27 cellular contexts compared by ENCODE assay signal in genomic region chr7:129205987-129206785, GRCh38. TPM values are rescaled to one million over a fixed set of nuclear protein-coding genes. Genes with fewer than 3 reads are reported as not detected.
A peak's percentile ranks its signal among the peaks of the same experiment; 100 is the strongest.
DNase-seq lines count a peak whose midpoint lies in the region; ATAC-seq, FAIRE-seq and TF ChIP-seq lines count a peak whose summit lies in the region.
"Had no signal": no experiment of that assay in that cellular context is flagged by ENCODE, and none has a peak within 500 bp of the region (broad histone marks: within the 10 kb centered on the region; RNA-seq: fewer than 3 reads in every experiment).

No MANE protein-coding gene starts in this region.

- TF ChIP-seq CTCF in right lobe of liver (IDR thresholded peaks at IDR 0.05): no peak
- TF ChIP-seq CTCF in HepG2 (CRISPR knock-in tag; IDR thresholded peaks at IDR 0.05): no peak

- CTCF ChIA-PET in HepG2 (lab: Yijun Ruan, JAX; ENCODE audit: low intra/inter-chr PET ratio, low total read pairs): no interaction called here

- in situ Hi-C loops in HepG2 (cut with HindIII; ENCODE audit: extremely low pct_ligation_motif_present, low pct_unique_long_range_greater_than_20kb): no loop called here

- H3K27me3 ChIP-seq in right lobe of liver: no peaks in the 10 kb centered on the region
- no peaks in the 10 kb centered on the region for H3K27me3 ChIP-seq in HepG2 (ENCODE audit: control insufficient read depth in 1 of 2, insufficient read depth in 2 of 2, low read length in 2 of 2)

- peaks cover 4% of the 10 kb centered on the region for H3K27me3 Mint-ChIP-seq in activated T-helper 17 cell treated with anti-CD3 and anti-CD28 coated beads, Interleukin-2, amount 50 U/mL, for 72 hours
- no peaks in the 10 kb centered on the region for H3K27me3 Mint-ChIP-seq in stimulated activated memory B cell treated with anti-CD40 and anti-IgM and Interleukin-4, amounts not matched to agents 10 μg/mL and 1 μg/mL and 100 μg/mL, for 72 hours
- peaks cover 4% of the 10 kb centered on the region for H3K27me3 Mint-ChIP-seq in activated T-cell treated with anti-CD3 and anti-CD28 coated beads, Interleukin-2, amount 50 U/mL, for 4 hours (ENCODE audit: low read depth)

- H3K9me3 ChIP-seq in right lobe of liver (no peaks in the 10 kb centered on the region), HepG2 (ENCODE audit: low read length) (no peaks in the 10 kb centered on the region)

- peaks cover 4% of the 10 kb centered on the region for H3K79me2 ChIP-seq in HepG2 (ENCODE audit: insufficient read depth, low read length)

- TF ChIP-seq POLR2A in right lobe of liver (IDR thresholded peaks at IDR 0.05) (no peak), HepG2 (IDR thresholded peaks at IDR 0.05; ENCODE audit: insufficient read depth in 1 of 2, low read depth in 2 of 2, low read length in 2 of 2) (no peak)

- H3K4me1 Mint-ChIP-seq in activated T-helper 17 cell treated with anti-CD3 and anti-CD28 coated beads, Interleukin-2, amount 50 U/mL, for 72 hours: no peaks in the 10 kb centered on the region
- H3K4me1 Mint-ChIP-seq in stimulated activated memory B cell treated with anti-CD40 and anti-IgM and Interleukin-4, amounts not matched to agents 10 μg/mL and 1 μg/mL and 100 μg/mL, for 72 hours: peaks cover 19% of the 10 kb centered on the region
- H3K4me1 Mint-ChIP-seq in activated T-cell treated with anti-CD3 and anti-CD28 coated beads, Interleukin-2, amount 50 U/mL, for 4 hours (ENCODE audit: low read depth): no peaks in the 10 kb centered on the region
- H3K4me1 Mint-ChIP-seq: CD4-positive, CD25-positive, alpha-beta regulatory T cell had no signal

- no peak overlapping the region for H2AFZ ChIP-seq in HepG2 (ENCODE audit: low read length)

- H4K20me1 ChIP-seq in HepG2 (ENCODE audit: insufficient read depth, low read length): no peaks in the 10 kb centered on the region; the same call in 1 of the 2 replicates

- no peak overlapping the region for H3K27ac Mint-ChIP-seq in activated T-helper 17 cell treated with anti-CD3 and anti-CD28 coated beads, Interleukin-2, amount 50 U/mL, for 72 hours
- peak overlapping the region; percentile 83 for H3K27ac Mint-ChIP-seq in stimulated activated memory B cell treated with anti-CD40 and anti-IgM and Interleukin-4, amounts not matched to agents 10 μg/mL and 1 μg/mL and 100 μg/mL, for 72 hours
- H3K27ac Mint-ChIP-seq: CD4-positive, CD25-positive, alpha-beta regulatory T cell had no signal

- no peak overlapping the region for H3K27ac ChIP-seq in right lobe of liver
- H3K27ac ChIP-seq in HepG2 (ENCODE audit: extremely low read length, insufficient read depth, low read length): no peak overlapping the region
- H3K27ac ChIP-seq: 22Rv1, RWPE1 had no signal

- peak in 3 of 4 donors; percentile 7 to 22 (median 15) for ATAC-seq in right lobe of liver
- no peak for ATAC-seq in HepG2
- ATAC-seq in activated T-helper 17 cell treated with anti-CD3 and anti-CD28 coated beads, Interleukin-2, amount 50 U/mL, for 72 hours (replicated peaks): peak; percentile 44
- peak; percentile 20 for ATAC-seq in left lobe of liver
- peak; percentile 54 for ATAC-seq in stimulated activated memory B cell treated with anti-CD40 and anti-IgM and Interleukin-4, amounts not matched to agents 10 μg/mL and 1 μg/mL and 100 μg/mL, for 72 hours
- ATAC-seq in HG03108 (IDR thresholded peaks at IDR 0.05; ENCODE audit: unreplicated experiment): no peak
- ATAC-seq in activated T-cell treated with anti-CD3 and anti-CD28 coated beads, Interleukin-2, amount 50 U/mL, for 4 hours: no peak

- H3K36me3 ChIP-seq in right lobe of liver (no peaks in the 10 kb centered on the region), HepG2 (replicated peaks in 1 of 2; ENCODE audit: control insufficient read depth in 1 of 2, insufficient read depth in 2 of 2, low read length in 2 of 2) (peaks cover 25 to 42% of the 10 kb centered on the region in 2 experiments; a peak in 4 of 5 replicates)

- H3K4me2 ChIP-seq in HepG2 (ENCODE audit: low read depth, low read length): no peak overlapping the region

- DNase-seq in right lobe of liver: no peak
- DNase-seq in HepG2 (ENCODE audit: low spot score): no peak
- no peak for DNase-seq in left lobe of liver (ENCODE audit: low spot score)
- DNase-seq in amygdala (lab: John Stamatoyannopoulos, UW): no peak
- DNase-seq in activated T-cell treated with anti-CD3 and anti-CD28 coated beads, Interleukin-2, amount 50 U/mL, for 4 hours: no peak
- DNase-seq: ACHN; CD4-positive, CD25-positive, alpha-beta regulatory T cell; KG1; MM.1S; NCI-H1048; NCI-H1417; NCI-H1694 treated with DMSO at 0.1 percent for 48 hours; NCI-H2081; NCI-H2171; NCI-H226; NCI-H510A; NCI-H69; SHP77 had no signal

- no peak for TF ChIP-seq RAD21 in HepG2 (CRISPR knock-in tag; IDR thresholded peaks at IDR 0.05)

- H3K4me3 ChIP-seq in right lobe of liver (no peak overlapping the region), HepG2 (replicated peaks in 1 of 3; ENCODE audit: insufficient read depth in 1 of 3, low read depth in 2 of 3, low read length in 3 of 3) (no peak overlapping the region)

- intact Hi-C loops in right lobe of liver (cut with DNase I) (no loop called here), HepG2 (cut with micrococcal nuclease; ENCODE audit: unreplicated experiment) (no loop called here)

- 65% methylated on average over 8 of the region's 18 CpGs for WGBS in right lobe of liver (ENCODE audit: insufficient coverage, low coverage, low lambda C conversion rate, missing lambda C conversion rate)
- WGBS in HepG2 (ENCODE audit: low lambda C conversion rate): 98% methylated on average over 17 of the region's 18 CpGs

- POLR2A ChIA-PET in HepG2 (lab: Yijun Ruan, JAX): no interaction called here

- H3K9me3 Mint-ChIP-seq in activated T-helper 17 cell treated with anti-CD3 and anti-CD28 coated beads, Interleukin-2, amount 50 U/mL, for 72 hours: no peaks in the 10 kb centered on the region
- H3K9me3 Mint-ChIP-seq in stimulated activated memory B cell treated with anti-CD40 and anti-IgM and Interleukin-4, amounts not matched to agents 10 μg/mL and 1 μg/mL and 100 μg/mL, for 72 hours: no peaks in the 10 kb centered on the region
- H3K9me3 Mint-ChIP-seq in activated T-cell treated with anti-CD3 and anti-CD28 coated beads, Interleukin-2, amount 50 U/mL, for 4 hours: no peaks in the 10 kb centered on the region
- H3K9me3 Mint-ChIP-seq: CD4-positive, CD25-positive, alpha-beta regulatory T cell had no signal

- TF ChIP-seq EP300 in HepG2 (IDR thresholded peaks at IDR 0.05; ENCODE audit: low read depth in 2 of 2, low read length in 2 of 2) (no peak), HepG2 (CRISPR knock-in tag; IDR thresholded peaks at IDR 0.05; ENCODE audit: borderline replicate concordance) (no peak)

- BruUV-seq in HepG2 (replicated peaks; lab: Mats Ljungman, UMichigan): no TSS peak

- no peak for FAIRE-seq in HepG2 (lab: Jason Lieb, UNC)
- FAIRE-seq: D721Med, GM18507, H54 had no signal

- H3K36me3 Mint-ChIP-seq in activated T-helper 17 cell treated with anti-CD3 and anti-CD28 coated beads, Interleukin-2, amount 50 U/mL, for 72 hours (ENCODE audit: low read depth): no peaks in the 10 kb centered on the region
- no peaks in the 10 kb centered on the region for H3K36me3 Mint-ChIP-seq in stimulated activated memory B cell treated with anti-CD40 and anti-IgM and Interleukin-4, amounts not matched to agents 10 μg/mL and 1 μg/mL and 100 μg/mL, for 72 hours
- H3K36me3 Mint-ChIP-seq in activated T-cell treated with anti-CD3 and anti-CD28 coated beads, Interleukin-2, amount 50 U/mL, for 4 hours (ENCODE audit: insufficient read depth): no peaks in the 10 kb centered on the region
- H3K36me3 Mint-ChIP-seq: CD4-positive, CD25-positive, alpha-beta regulatory T cell had no signal

- no peak overlapping the region for H3K4me3 Mint-ChIP-seq in activated T-helper 17 cell treated with anti-CD3 and anti-CD28 coated beads, Interleukin-2, amount 50 U/mL, for 72 hours
- H3K4me3 Mint-ChIP-seq in stimulated activated memory B cell treated with anti-CD40 and anti-IgM and Interleukin-4, amounts not matched to agents 10 μg/mL and 1 μg/mL and 100 μg/mL, for 72 hours: no peak overlapping the region
- no peak overlapping the region for H3K4me3 Mint-ChIP-seq in activated T-cell treated with anti-CD3 and anti-CD28 coated beads, Interleukin-2, amount 50 U/mL, for 4 hours
- H3K4me3 Mint-ChIP-seq: CD4-positive, CD25-positive, alpha-beta regulatory T cell had no signal

- H3K4me1 ChIP-seq in right lobe of liver (peaks cover 0 to 39% (median 15%) of the 10 kb centered on the region in 4 donors), HepG2 (ENCODE audit: insufficient read depth, low read length) (peaks cover 25% of the 10 kb centered on the region)

- H3K9ac ChIP-seq in HepG2 (ENCODE audit: insufficient read depth, low read depth, low read length): no peak overlapping the region

RNA-seq across cellular contexts. Expression of gene SMO, which starts 17.8 kb away (rescaled TPM):
- total RNA-seq in right lobe of liver (10 to 100 TPM in 4 of 6 experiments, 1 to 10 TPM in 2; 6.4 to 21.2 (median 12.1) TPM), HepG2 (2016; rRNA removed; fragmentation: Illumina TruSeq; extraction: Trizol) (22.1 and 32.3 TPM in 2 replicates), left lobe of liver (22.1 TPM)
- total RNA-seq in HepG2 (2016; cell fraction: cytosol; rRNA removed; fragmentation: Illumina TruSeq; extraction: Trizol; ENCODE audit: low read depth): 72.0 and 77.5 TPM in 2 replicates
- 22.7 and 33.9 TPM in 2 replicates for total RNA-seq in HepG2 (2016; cell fraction: insoluble cytoplasmic fraction; rRNA removed; fragmentation: Illumina TruSeq; extraction: Trizol)
- total RNA-seq in HepG2 (2016; cell fraction: membrane; rRNA removed; fragmentation: Illumina TruSeq; extraction: Trizol): 37.3 and 38.5 TPM in 2 replicates
- total RNA-seq in HepG2 (2016; cell fraction: nucleus; rRNA removed; fragmentation: Illumina TruSeq; extraction: Trizol): 26.1 and 28.3 TPM in 2 replicates
- 23.8 and 30.7 TPM in 2 replicates for polyA plus RNA-seq in HepG2 (2011; rRNA removed)
- 21.9 and 24.2 TPM in 2 replicates for polyA plus RNA-seq in HepG2 (2011; cell fraction: cytosol; rRNA removed)
- polyA plus RNA-seq in HepG2 (2011; cell fraction: nucleus; rRNA removed): 68.3 and 80.4 TPM in 2 replicates
- polyA plus RNA-seq in HepG2 (2012): 19.4 and 20.7 TPM in 2 replicates
- polyA plus RNA-seq in HepG2 (2016; cell fraction: cytosol; fragmentation: Illumina TruSeq; extraction: Trizol; ENCODE audit: low read depth): 4.1 and 4.4 TPM in 2 replicates
- 22.5 and 25.2 TPM in 2 replicates for polyA plus RNA-seq in HepG2 (2016; cell fraction: insoluble cytoplasmic fraction; fragmentation: Illumina TruSeq; extraction: Trizol; ENCODE audit: low read depth)
- 14.8 and 15.2 TPM in 2 replicates for polyA plus RNA-seq in HepG2 (2016; cell fraction: membrane; fragmentation: Illumina TruSeq; extraction: Trizol; ENCODE audit: low read depth)
- 63.0 and 65.6 TPM in 2 replicates for polyA plus RNA-seq in HepG2 (2016; cell fraction: nucleus; fragmentation: Illumina TruSeq; extraction: Trizol; ENCODE audit: insufficient read depth, low read depth)
- polyA minus RNA-seq in HepG2 (2011; rRNA and poly(A)+ RNA removed; ENCODE audit: low replicate concordance): 0.07 and 139 TPM in 2 replicates
- polyA minus RNA-seq in HepG2 (2011; cell fraction: cytosol; rRNA and poly(A)+ RNA removed): 31.4 and 35.0 TPM in 2 replicates
- polyA minus RNA-seq in HepG2 (2011; cell fraction: nucleus; rRNA and poly(A)+ RNA removed): 12.0 and 20.4 TPM in 2 replicates
- total RNA-seq in activated T-helper 17 cell treated with anti-CD3 and anti-CD28 coated beads, Interleukin-2, amount 50 U/mL, for 72 hours: under 1 TPM in 1 of 2 donors, not detected in 1; 0.08 TPM
- total RNA-seq in activated T-cell treated with anti-CD3 and anti-CD28 coated beads, Interleukin-2, amount 50 U/mL, for 4 hours: under 1 TPM; 0.11 to 0.25 (median 0.18) TPM
- total RNA-seq: HT-29 had no signal
- polyA plus RNA-seq: CD4-positive, CD25-positive, alpha-beta regulatory T cell had no signal

RNA-seq across cellular contexts. Expression of gene AHCYL2, which starts 18.6 kb away (rescaled TPM):
- total RNA-seq in right lobe of liver (1 to 10 TPM; 6.1 to 9.3 (median 8.0) TPM), HepG2 (2016; rRNA removed; fragmentation: Illumina TruSeq; extraction: Trizol) (9.5 and 12.9 TPM in 2 replicates), left lobe of liver (9.9 TPM)
- total RNA-seq in HepG2 (2016; cell fraction: cytosol; rRNA removed; fragmentation: Illumina TruSeq; extraction: Trizol; ENCODE audit: low read depth): 4.4 and 6.0 TPM in 2 replicates
- 10.6 and 14.1 TPM in 2 replicates for total RNA-seq in HepG2 (2016; cell fraction: insoluble cytoplasmic fraction; rRNA removed; fragmentation: Illumina TruSeq; extraction: Trizol)
- total RNA-seq in HepG2 (2016; cell fraction: membrane; rRNA removed; fragmentation: Illumina TruSeq; extraction: Trizol): 4.9 and 5.6 TPM in 2 replicates
- total RNA-seq in HepG2 (2016; cell fraction: nucleus; rRNA removed; fragmentation: Illumina TruSeq; extraction: Trizol): 13.2 and 15.2 TPM in 2 replicates
- polyA plus RNA-seq in HepG2 (2011; rRNA removed): 12.5 and 14.7 TPM in 2 replicates
- 7.5 and 10.5 TPM in 2 replicates for polyA plus RNA-seq in HepG2 (2011; cell fraction: cytosol; rRNA removed)
- 11.3 TPM in 2 replicates for polyA plus RNA-seq in HepG2 (2011; cell fraction: nucleus; rRNA removed)
- polyA plus RNA-seq in HepG2 (2012): 8.1 and 8.5 TPM in 2 replicates
- polyA plus RNA-seq in HepG2 (2016; cell fraction: cytosol; fragmentation: Illumina TruSeq; extraction: Trizol; ENCODE audit: low read depth): 1.0 and 1.3 TPM in 2 replicates
- polyA plus RNA-seq in HepG2 (2016; cell fraction: insoluble cytoplasmic fraction; fragmentation: Illumina TruSeq; extraction: Trizol; ENCODE audit: low read depth): 9.3 and 10.0 TPM in 2 replicates
- 2.6 TPM in 2 replicates for polyA plus RNA-seq in HepG2 (2016; cell fraction: membrane; fragmentation: Illumina TruSeq; extraction: Trizol; ENCODE audit: low read depth)
- 16.2 and 18.7 TPM in 2 replicates for polyA plus RNA-seq in HepG2 (2016; cell fraction: nucleus; fragmentation: Illumina TruSeq; extraction: Trizol; ENCODE audit: insufficient read depth, low read depth)
- 30.7 and 36.9 TPM in 2 replicates for polyA minus RNA-seq in HepG2 (2011; rRNA and poly(A)+ RNA removed; ENCODE audit: low replicate concordance)
- 12.8 and 15.4 TPM in 2 replicates for polyA minus RNA-seq in HepG2 (2011; cell fraction: cytosol; rRNA and poly(A)+ RNA removed)
- 9.8 and 14.9 TPM in 2 replicates for polyA minus RNA-seq in HepG2 (2011; cell fraction: nucleus; rRNA and poly(A)+ RNA removed)
- total RNA-seq in activated T-helper 17 cell treated with anti-CD3 and anti-CD28 coated beads, Interleukin-2, amount 50 U/mL, for 72 hours: 10 to 100 TPM; 21.5 to 39.8 TPM
- 1 to 10 TPM; 6.0 to 7.2 (median 6.5) TPM for total RNA-seq in activated T-cell treated with anti-CD3 and anti-CD28 coated beads, Interleukin-2, amount 50 U/mL, for 4 hours

Comparison
In these comparisons a context has a peak if more than half of its experiments do, and no peak if none do; other contexts are left out.
1. ATAC-seq: peak in right lobe of liver (3 of 4), activated T-helper 17 cell treated with anti-CD3 and anti-CD28 coated beads, Interleukin-2, amount 50 U/mL, for 72 hours (single experiment), left lobe of liver (single experiment) and stimulated activated memory B cell treated with anti-CD40 and anti-IgM and Interleukin-4, amounts not matched to agents 10 μg/mL and 1 μg/mL and 100 μg/mL, for 72 hours (single experiment); none in HepG2 (single experiment), HG03108 (single experiment) and activated T-cell treated with anti-CD3 and anti-CD28 coated beads, Interleukin-2, amount 50 U/mL, for 4 hours (0 of 2).
2. RNA of gene SMO, which starts 17.8 kb away (total RNA-seq): 22.1 to 77.5 TPM in HepG2, 22.1 TPM in left lobe of liver (single experiment) and 6.4 to 21.2 TPM in right lobe of liver; 0.11 to 0.25 TPM in activated T-cell treated with anti-CD3 and anti-CD28 coated beads, Interleukin-2, amount 50 U/mL, for 4 hours and 0.08 TPM in activated T-helper 17 cell treated with anti-CD3 and anti-CD28 coated beads, Interleukin-2, amount 50 U/mL, for 72 hours; every median in the first group is over 4 times any median in the second.